In genomic region chr3:121658716-121659435, GRCh38 we compare ENCODE assay signal across 15 cellular contexts. TPM values are rescaled to one million over a fixed set of nuclear protein-coding genes. Genes with fewer than 3 reads are reported as not detected.
DNase-seq lines count a peak whose midpoint lies in the region; ATAC-seq and TF ChIP-seq lines count a peak whose summit lies in the region.
"Had no signal": no experiment of that assay in that cellular context is flagged by ENCODE, and none has a peak within 500 bp of the region (broad histone marks: within the 10 kb centered on the region; RNA-seq: fewer than 3 reads in every experiment).

No MANE protein-coding gene starts in this region.

- peaks cover 55% of the 10 kb centered on the region for H3K36me3 Mint-ChIP-seq in CD4-positive, CD25-positive, alpha-beta regulatory T cell
- peaks cover 83% of the 10 kb centered on the region for H3K36me3 Mint-ChIP-seq in activated T-helper 2 cell treated with anti-CD3 and anti-CD28 coated beads, Interferon-gamma antibody, Interleukin-2, Interleukin-4, amounts not matched to agents 10 μg/mL and 5 μg/mL and 100 μg/mL, durations not matched to agents 14 hours and 24 hours and 36 hours (ENCODE audit: low read depth)
- H3K36me3 Mint-ChIP-seq in naive thymus-derived CD4-positive, alpha-beta T cell = peaks cover 7 to 72% (median 47%) of the 10 kb centered on the region in 5 donors

- POLR2A ChIA-PET in naive thymus-derived CD4-positive, alpha-beta T cell (lab: Charles Lee) = interaction anchor here (1.2 kb wide), 1 partner anchor 9 kb away, joined by 5 read pairs; no protein-coding TSS in a partner anchor

- H3K9me3 Mint-ChIP-seq in CD4-positive, CD25-positive, alpha-beta regulatory T cell = peaks cover 0 to 4% (median 0%) of the 10 kb centered on the region in 7 donors
- peaks cover 4% of the 10 kb centered on the region for H3K9me3 Mint-ChIP-seq in activated T-helper 2 cell treated with anti-CD3 and anti-CD28 coated beads, Interferon-gamma antibody, Interleukin-2, Interleukin-4, amounts not matched to agents 10 μg/mL and 5 μg/mL and 100 μg/mL, durations not matched to agents 14 hours and 24 hours and 36 hours
- H3K9me3 Mint-ChIP-seq in naive thymus-derived CD4-positive, alpha-beta T cell = peaks cover 0 to 4% (median 0%) of the 10 kb centered on the region in 11 donors

- TF ChIP-seq POLR2A in testis (IDR thresholded peaks at IDR 0.05) = no peak
- TF ChIP-seq POLR2A in GM18505 (IDR thresholded peaks at IDR 0.05; ENCODE audit: borderline replicate concordance, extremely low read depth, insufficient read depth, insufficient read length) = no peak

- intact Hi-C loops in activated T-helper 2 cell treated with anti-CD3 and anti-CD28 coated beads, Interferon-gamma antibody, Interleukin-2, Interleukin-4, amounts not matched to agents 10 μg/mL and 5 μg/mL and 100 μg/mL, durations not matched to agents 14 hours and 24 hours and 36 hours (cut with micrococcal nuclease) = loop anchor here (10.0 kb wide), 1 partner anchor 436 kb away; no protein-coding TSS in a partner anchor
- intact Hi-C loops in naive thymus-derived CD4-positive, alpha-beta T cell (cut with micrococcal nuclease) = loop anchor here in 1 of 2 donors (10.0 kb wide), 2 partner anchors 224 to 436 kb away; no protein-coding TSS in a partner anchor
- intact Hi-C loops in testis (cut with DNase I; ENCODE audit: low total_unique reads) = no loop called here

- peaks cover 20 to 78% (median 60%) of the 10 kb centered on the region in 4 donors for H3K4me1 Mint-ChIP-seq in CD4-positive, CD25-positive, alpha-beta regulatory T cell
- peaks cover 60% of the 10 kb centered on the region for H3K4me1 Mint-ChIP-seq in activated T-helper 2 cell treated with anti-CD3 and anti-CD28 coated beads, Interferon-gamma antibody, Interleukin-2, Interleukin-4, amounts not matched to agents 10 μg/mL and 5 μg/mL and 100 μg/mL, durations not matched to agents 14 hours and 24 hours and 36 hours (ENCODE audit: low read depth)
- peaks cover 53 to 81% (median 70%) of the 10 kb centered on the region in 7 donors for H3K4me1 Mint-ChIP-seq in naive thymus-derived CD4-positive, alpha-beta T cell

- peaks cover 40% of the 10 kb centered on the region for H3K36me3 ChIP-seq in CD4-positive, CD25-positive, alpha-beta regulatory T cell (ENCODE audit: control insufficient read depth, insufficient read depth, low read length)
- H3K36me3 ChIP-seq in naive thymus-derived CD4-positive, alpha-beta T cell (ENCODE audit: control insufficient read depth in 2 of 3, insufficient read depth in 3 of 3, low read length in 3 of 3) = peaks cover 0 to 36% (median 16%) of the 10 kb centered on the region in 3 experiments
- no peaks in the 10 kb centered on the region for H3K36me3 ChIP-seq in testis (ENCODE audit: low read depth, missing control alignments)

- peak overlapping the region; percentile 95 for H3K4me3 ChIP-seq in CD4-positive, CD25-positive, alpha-beta regulatory T cell (ENCODE audit: low read depth, low read length)
- peak overlapping the region; percentile 26 for H3K4me3 ChIP-seq in GM12875 (ENCODE audit: low read depth, low read length)
- H3K4me3 ChIP-seq in naive thymus-derived CD4-positive, alpha-beta T cell (ENCODE audit: low read length) = peak overlapping the region; percentile 90
- no peak overlapping the region for H3K4me3 ChIP-seq in testis

- peak overlapping the region; percentile 88 to 98 (median 94) for H3K4me3 Mint-ChIP-seq in CD4-positive, CD25-positive, alpha-beta regulatory T cell
- H3K4me3 Mint-ChIP-seq in activated T-helper 2 cell treated with anti-CD3 and anti-CD28 coated beads, Interferon-gamma antibody, Interleukin-2, Interleukin-4, amounts not matched to agents 10 μg/mL and 5 μg/mL and 100 μg/mL, durations not matched to agents 14 hours and 24 hours and 36 hours (ENCODE audit: low read depth) = peak overlapping the region; percentile 97
- peak overlapping the region; percentile 82 to 99 (median 95) for H3K4me3 Mint-ChIP-seq in naive thymus-derived CD4-positive, alpha-beta T cell

- CTCF ChIA-PET in naive thymus-derived CD4-positive, alpha-beta T cell (lab: Charles Lee) = no interaction called here

- peak overlapping the region; percentile 98 to 100 (median 99) for H3K27ac Mint-ChIP-seq in CD4-positive, CD25-positive, alpha-beta regulatory T cell
- H3K27ac Mint-ChIP-seq in activated T-helper 2 cell treated with anti-CD3 and anti-CD28 coated beads, Interferon-gamma antibody, Interleukin-2, Interleukin-4, amounts not matched to agents 10 μg/mL and 5 μg/mL and 100 μg/mL, durations not matched to agents 14 hours and 24 hours and 36 hours = peak overlapping the region; percentile 99
- peak overlapping the region; percentile 96 to 100 (median 99) for H3K27ac Mint-ChIP-seq in naive thymus-derived CD4-positive, alpha-beta T cell

- no peaks in the 10 kb centered on the region for H3K27me3 Mint-ChIP-seq in CD4-positive, CD25-positive, alpha-beta regulatory T cell
- no peaks in the 10 kb centered on the region for H3K27me3 Mint-ChIP-seq in activated T-helper 2 cell treated with anti-CD3 and anti-CD28 coated beads, Interferon-gamma antibody, Interleukin-2, Interleukin-4, amounts not matched to agents 10 μg/mL and 5 μg/mL and 100 μg/mL, durations not matched to agents 14 hours and 24 hours and 36 hours (ENCODE audit: low read depth)
- H3K27me3 Mint-ChIP-seq in naive thymus-derived CD4-positive, alpha-beta T cell = no peaks in the 10 kb centered on the region

- in situ Hi-C loops in ACHN (cut with HindIII; ENCODE audit: low pct_ligation_motif_present, low pct_unique_long_range_greater_than_20kb, low sequenced_read_pairs) = no loop called here

- H3K27ac ChIP-seq in CD4-positive, CD25-positive, alpha-beta regulatory T cell (ENCODE audit: insufficient read depth, low read length, poor library complexity, severe bottlenecking) = peak overlapping the region; percentile 95
- peak overlapping the region; percentile 90 for H3K27ac ChIP-seq in naive thymus-derived CD4-positive, alpha-beta T cell (ENCODE audit: low read depth, low read length)
- peak overlapping the region in 1 of 2 donors; percentile 20 for H3K27ac ChIP-seq in testis
- H3K27ac ChIP-seq: C4-2B had no signal

- ATAC-seq in CD4-positive, CD25-positive, alpha-beta regulatory T cell (ENCODE audit: low read depth in 2 of 2) = no peak
- no peak for ATAC-seq in naive thymus-derived CD4-positive, alpha-beta T cell
- ATAC-seq in HG02884 (IDR thresholded peaks at IDR 0.05; ENCODE audit: unreplicated experiment) (no peak), GM18505 (IDR thresholded peaks at IDR 0.05; ENCODE audit: unreplicated experiment) (no peak)

- H3K9me3 ChIP-seq in CD4-positive, CD25-positive, alpha-beta regulatory T cell (ENCODE audit: control insufficient read depth in 2 of 2, low read length in 2 of 2) = no peaks in the 10 kb centered on the region
- no peaks in the 10 kb centered on the region for H3K9me3 ChIP-seq in naive thymus-derived CD4-positive, alpha-beta T cell (ENCODE audit: control insufficient read depth in 2 of 3, low read length in 3 of 3)
- no peaks in the 10 kb centered on the region for H3K9me3 ChIP-seq in testis

- peaks cover 57% of the 10 kb centered on the region for H3K4me1 ChIP-seq in CD4-positive, CD25-positive, alpha-beta regulatory T cell (ENCODE audit: control insufficient read depth, insufficient read depth, low read length, poor library complexity, severe bottlenecking)
- H3K4me1 ChIP-seq in naive thymus-derived CD4-positive, alpha-beta T cell (ENCODE audit: control insufficient read depth in 2 of 2, insufficient read depth in 2 of 2, low read length in 2 of 2) = peaks cover 47 to 56% of the 10 kb centered on the region in 2 donors
- H3K4me1 ChIP-seq in testis = no peaks in the 10 kb centered on the region

- WGBS in testis, 2 donors = 49 to 62% methylated on average over 6 of the region's 6 CpGs

- DNase-seq in CD4-positive, CD25-positive, alpha-beta regulatory T cell = no peak
- DNase-seq in activated T-helper 2 cell treated with anti-CD3 and anti-CD28 coated beads, Interferon-gamma antibody, Interleukin-2, Interleukin-4, amounts not matched to agents 10 μg/mL and 5 μg/mL and 100 μg/mL, durations not matched to agents 14 hours and 24 hours and 36 hours (ENCODE audit: low spot score) = no peak
- DNase-seq in naive thymus-derived CD4-positive, alpha-beta T cell = no peak
- no peak for DNase-seq in testis
- no peak for DNase-seq in ACHN
- DNase-seq: activated CD8-positive, alpha-beta memory T cell treated with anti-CD3 and anti-CD28 coated beads for 24 hours; effector CD4-positive, alpha-beta T cell; islet precursor cell; NCI-H1092 treated with DMSO at 0.1 percent for 48 hours; NCI-H345; stimulated activated CD4-positive, alpha-beta T cell treated with anti-CD3 and anti-CD28 coated beads, Interleukin-4, amount 100 ng/mL, for 1 hour had no signal

- no peak for TF ChIP-seq CTCF in GM12875 (IDR thresholded peaks at IDR 0.05; ENCODE audit: borderline replicate concordance, insufficient read depth, low read depth, low read length)
- no peak for TF ChIP-seq CTCF in testis (IDR thresholded peaks at IDR 0.05)

- H3K27me3 ChIP-seq in CD4-positive, CD25-positive, alpha-beta regulatory T cell (ENCODE audit: control insufficient read depth, insufficient read depth, low read length) = no peaks in the 10 kb centered on the region
- no peaks in the 10 kb centered on the region for H3K27me3 ChIP-seq in naive thymus-derived CD4-positive, alpha-beta T cell (ENCODE audit: control insufficient read depth in 2 of 2, insufficient read depth in 2 of 2, low read length in 2 of 2)
- H3K27me3 ChIP-seq in testis = no peaks in the 10 kb centered on the region

RNA-seq across cellular contexts. Expression of gene HCLS1, which starts 1.8 kb away (rescaled TPM):
- total RNA-seq in CD4-positive, CD25-positive, alpha-beta regulatory T cell = 345 TPM
- polyA plus RNA-seq in CD4-positive, CD25-positive, alpha-beta regulatory T cell = 100 to 1,000 TPM; 430 to 564 (median 485) TPM
- 234 and 243 TPM in 2 replicates for total RNA-seq in activated T-helper 2 cell treated with anti-CD3 and anti-CD28 coated beads, Interferon-gamma antibody, Interleukin-2, Interleukin-4, amounts not matched to agents 10 μg/mL and 5 μg/mL and 100 μg/mL, durations not matched to agents 14 hours and 24 hours and 36 hours
- total RNA-seq in naive thymus-derived CD4-positive, alpha-beta T cell = 100 to 1,000 TPM; 275 to 357 (median 311) TPM
- polyA plus RNA-seq in naive thymus-derived CD4-positive, alpha-beta T cell = 100 to 1,000 TPM; 340 to 452 TPM
- total RNA-seq in testis = 10 to 100 TPM in 1 of 2 donors, 1 to 10 TPM in 1; 8.7 to 17.3 TPM
- polyA plus RNA-seq in testis (ENCODE audit: insufficient read depth, low read depth, low replicate concordance) = 15.6 TPM

Comparison
In these comparisons a context has a peak if more than half of its experiments do, and no peak if none do; other contexts are left out.
1. H3K4me3 ChIP-seq: peak in CD4-positive, CD25-positive, alpha-beta regulatory T cell (single experiment), GM12875 (single experiment) and naive thymus-derived CD4-positive, alpha-beta T cell (single experiment); none in testis (0 of 2).
2. RNA of gene HCLS1, which starts 1.8 kb away (total RNA-seq): 345 TPM in CD4-positive, CD25-positive, alpha-beta regulatory T cell (single experiment), 275 to 357 TPM in naive thymus-derived CD4-positive, alpha-beta T cell and 234 to 243 TPM in activated T-helper 2 cell treated with anti-CD3 and anti-CD28 coated beads, Interferon-gamma antibody, Interleukin-2, Interleukin-4, amounts not matched to agents 10 μg/mL and 5 μg/mL and 100 μg/mL, durations not matched to agents 14 hours and 24 hours and 36 hours; 8.7 to 17.3 TPM in testis; every median in the first group is over 10 times any median in the second.
3. Peak in every context shown above with its lines, with median percentiles within 50 percentile points of each other: H3K27ac Mint-ChIP-seq and H3K4me3 Mint-ChIP-seq.